ENCODE assay signal across 15 cellular contexts in the genomic region with DNA sequence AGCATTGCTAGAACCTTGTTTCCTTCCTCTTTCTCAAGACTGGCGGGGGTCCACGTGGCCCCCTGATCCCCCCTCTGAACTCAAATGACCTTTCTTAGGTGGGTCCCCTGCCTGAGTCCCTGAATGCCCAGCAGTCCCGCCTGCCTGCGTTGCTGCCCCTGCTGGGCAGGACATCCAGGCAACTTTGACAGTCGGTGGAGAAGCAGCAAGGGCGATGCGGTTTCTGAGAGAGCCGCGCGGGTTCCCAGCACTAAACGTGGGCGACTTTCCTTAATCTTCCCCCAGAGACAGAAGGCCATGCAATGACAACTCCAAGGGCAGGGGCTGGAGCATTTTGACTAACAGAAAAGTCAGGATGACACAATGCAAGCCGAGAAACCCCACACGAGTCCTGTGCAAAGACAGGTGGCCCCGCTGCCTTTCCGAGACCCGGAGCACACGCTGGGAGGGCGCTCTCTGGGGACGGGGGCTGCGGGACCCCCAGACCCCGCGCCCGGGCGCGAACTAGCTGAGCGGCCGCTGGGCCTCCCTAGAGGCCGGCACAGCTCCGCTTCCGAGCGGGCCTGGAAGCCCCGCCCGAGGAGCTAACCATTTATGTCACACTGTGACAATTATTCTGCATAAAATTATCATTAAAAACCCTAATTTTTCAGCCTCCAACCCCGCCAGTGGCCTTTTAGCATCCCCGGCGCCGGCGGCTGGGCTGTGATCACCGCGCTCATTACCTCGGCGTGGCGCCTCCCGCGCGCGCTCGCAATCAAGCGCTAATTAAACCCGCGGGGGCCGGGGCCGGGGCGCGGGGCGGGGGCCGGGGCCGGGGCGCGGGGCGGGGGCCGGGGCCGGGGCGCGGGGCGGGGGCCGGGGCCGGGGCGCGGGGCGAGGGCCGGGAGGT. TPM values are rescaled to one million over a fixed set of nuclear protein-coding genes. Genes with fewer than 3 reads are reported as not detected.
DNase-seq lines count a peak whose midpoint lies in the region; ATAC-seq, FAIRE-seq and TF ChIP-seq lines count a peak whose summit lies in the region.
"Had no signal": no experiment of that assay in that cellular context is flagged by ENCODE, and none has a peak within 500 bp of the region (broad histone marks: within the 10 kb centered on the region; RNA-seq: fewer than 3 reads in every experiment).

No MANE protein-coding gene starts in this region.

- H3K36me3 Mint-ChIP-seq in neural crest cell (ENCODE audit: low read depth): peaks cover 7% of the 10 kb centered on the region
- no peaks in the 10 kb centered on the region for H3K36me3 Mint-ChIP-seq in activated T-helper 2 cell treated with anti-CD3 and anti-CD28 coated beads, Interferon-gamma antibody, Interleukin-2, Interleukin-4, amounts not matched to agents 10 μg/mL and 5 μg/mL and 100 μg/mL, durations not matched to agents 14 hours and 24 hours and 36 hours (ENCODE audit: low read depth)

- no peaks in the 10 kb centered on the region for H3K4me1 ChIP-seq in HepG2 (ENCODE audit: insufficient read depth, low read length)
- H3K4me1 ChIP-seq in right lobe of liver: no peaks in the 10 kb centered on the region
- H3K4me1 ChIP-seq in esophagus muscularis mucosa: peaks cover 13 to 25% (median 18%) of the 10 kb centered on the region in 4 donors

- BruUV-seq in HepG2 (replicated peaks; lab: Mats Ljungman, UMichigan): no TSS peak

- intact Hi-C loops in HepG2 (cut with micrococcal nuclease; ENCODE audit: unreplicated experiment) (no loop called here), right lobe of liver (cut with DNase I) (no loop called here), esophagus muscularis mucosa (cut with DNase I) (no loop called here)
- intact Hi-C loops in activated T-helper 2 cell treated with anti-CD3 and anti-CD28 coated beads, Interferon-gamma antibody, Interleukin-2, Interleukin-4, amounts not matched to agents 10 μg/mL and 5 μg/mL and 100 μg/mL, durations not matched to agents 14 hours and 24 hours and 36 hours (cut with micrococcal nuclease): loop anchor here (5.0 kb wide), 1 partner anchor 65 kb away; no protein-coding TSS in a partner anchor

- H3K4me3 ChIP-seq in HepG2 (replicated peaks in 1 of 3; ENCODE audit: insufficient read depth in 1 of 3, low read depth in 2 of 3, low read length in 3 of 3) (no peak overlapping the region), right lobe of liver (no peak overlapping the region), esophagus muscularis mucosa (peak overlapping the region; percentile 33 to 43 (median 36))

- peaks cover 7% of the 10 kb centered on the region for H3K9me3 Mint-ChIP-seq in neural crest cell
- H3K9me3 Mint-ChIP-seq in activated T-helper 2 cell treated with anti-CD3 and anti-CD28 coated beads, Interferon-gamma antibody, Interleukin-2, Interleukin-4, amounts not matched to agents 10 μg/mL and 5 μg/mL and 100 μg/mL, durations not matched to agents 14 hours and 24 hours and 36 hours: no peaks in the 10 kb centered on the region

- H4K20me1 ChIP-seq in HepG2 (ENCODE audit: insufficient read depth, low read length): no peaks in the 10 kb centered on the region

- ATAC-seq in HepG2 (no peak), right lobe of liver (no peak), HG03159 (IDR thresholded peaks at IDR 0.05; ENCODE audit: unreplicated experiment) (no peak)

- FAIRE-seq in HepG2 (lab: Jason Lieb, UNC): no peak
- FAIRE-seq: G401.6 had no signal

- H3K27me3 ChIP-seq in HepG2 (ENCODE audit: control insufficient read depth in 1 of 2, insufficient read depth in 2 of 2, low read length in 2 of 2) (peaks cover 13 to 54% of the 10 kb centered on the region in 2 experiments), right lobe of liver (no peaks in the 10 kb centered on the region), esophagus muscularis mucosa (peaks cover 7 to 72% (median 24%) of the 10 kb centered on the region in 4 donors)

- no peaks in the 10 kb centered on the region for H3K9me3 ChIP-seq in HepG2 (ENCODE audit: low read length)
- H3K9me3 ChIP-seq in right lobe of liver: no peaks in the 10 kb centered on the region
- peaks cover 0 to 18% (median 15%) of the 10 kb centered on the region in 4 donors for H3K9me3 ChIP-seq in esophagus muscularis mucosa

- H3K4me2 ChIP-seq in HepG2 (ENCODE audit: low read depth, low read length): no peak overlapping the region

- no peak for TF ChIP-seq POLR2A in HepG2 (IDR thresholded peaks at IDR 0.05; ENCODE audit: insufficient read depth in 1 of 2, low read depth in 2 of 2, low read length in 2 of 2)
- no peak for TF ChIP-seq POLR2A in right lobe of liver (IDR thresholded peaks at IDR 0.05)
- TF ChIP-seq POLR2A in esophagus muscularis mucosa (IDR thresholded peaks at IDR 0.05; ENCODE audit: low read depth): no peak

- H3K27ac ChIP-seq in HepG2 (ENCODE audit: extremely low read length, insufficient read depth, low read length): no peak overlapping the region
- no peak overlapping the region for H3K27ac ChIP-seq in right lobe of liver
- no peak overlapping the region for H3K27ac ChIP-seq in esophagus muscularis mucosa (replicated peaks in 1 of 4)

- H3K27me3 Mint-ChIP-seq in neural crest cell (ENCODE audit: low read depth): peaks cover 79% of the 10 kb centered on the region
- H3K27me3 Mint-ChIP-seq in activated T-helper 2 cell treated with anti-CD3 and anti-CD28 coated beads, Interferon-gamma antibody, Interleukin-2, Interleukin-4, amounts not matched to agents 10 μg/mL and 5 μg/mL and 100 μg/mL, durations not matched to agents 14 hours and 24 hours and 36 hours (ENCODE audit: low read depth): peaks cover 34% of the 10 kb centered on the region

- no peak overlapping the region for H3K9ac ChIP-seq in HepG2 (ENCODE audit: insufficient read depth, low read depth, low read length)

- H3K36me3 ChIP-seq in HepG2 (replicated peaks in 1 of 2; ENCODE audit: control insufficient read depth in 1 of 2, insufficient read depth in 2 of 2, low read length in 2 of 2) (no peaks in the 10 kb centered on the region), right lobe of liver (no peaks in the 10 kb centered on the region), esophagus muscularis mucosa (no peaks in the 10 kb centered on the region)

- in situ Hi-C loops in HepG2 (cut with HindIII; ENCODE audit: extremely low pct_ligation_motif_present, low pct_unique_long_range_greater_than_20kb): no loop called here

- no peaks in the 10 kb centered on the region for H3K79me2 ChIP-seq in HepG2 (ENCODE audit: insufficient read depth, low read length)

- 51% methylated on average over 61 of the region's 73 CpGs for WGBS in HepG2 (ENCODE audit: low lambda C conversion rate)
- WGBS in right lobe of liver (ENCODE audit: insufficient coverage, low coverage, low lambda C conversion rate, missing lambda C conversion rate): 2% methylated on average over 25 of the region's 73 CpGs
- 0% methylated on average over 7 of the region's 73 CpGs for WGBS in esophagus muscularis mucosa

- TF ChIP-seq RAD21 in HepG2 (CRISPR knock-in tag; IDR thresholded peaks at IDR 0.05): no peak

- CTCF ChIA-PET in HepG2 (lab: Yijun Ruan, JAX; ENCODE audit: low intra/inter-chr PET ratio, low total read pairs): no interaction called here

- DNase-seq in HepG2 (ENCODE audit: low spot score) (no peak), right lobe of liver (no peak), esophagus muscularis mucosa (ENCODE audit: extremely low spot score) (no peak), neural crest cell (ENCODE audit: low read depth, low spot score) (no peak)
- DNase-seq in activated T-helper 2 cell treated with anti-CD3 and anti-CD28 coated beads, Interferon-gamma antibody, Interleukin-2, Interleukin-4, amounts not matched to agents 10 μg/mL and 5 μg/mL and 100 μg/mL, durations not matched to agents 14 hours and 24 hours and 36 hours (ENCODE audit: low spot score): no peak
- DNase-seq in central memory CD4-positive, alpha-beta T cell: no peak
- DNase-seq in activated CD4-positive, alpha-beta T cell treated with anti-CD3 and anti-CD28 coated beads for 1 hour: no peak
- DNase-seq: AML-193, caudate nucleus, foreskin melanocyte, NCI-H1092 treated with DMSO at 0.1 percent for 48 hours, NCI-H748 treated with DMSO at 0.1 percent for 48 hours had no signal

- no peak overlapping the region for H2AFZ ChIP-seq in HepG2 (ENCODE audit: low read length)

- H3K4me1 Mint-ChIP-seq in neural crest cell: peaks cover 20% of the 10 kb centered on the region
- H3K4me1 Mint-ChIP-seq in activated T-helper 2 cell treated with anti-CD3 and anti-CD28 coated beads, Interferon-gamma antibody, Interleukin-2, Interleukin-4, amounts not matched to agents 10 μg/mL and 5 μg/mL and 100 μg/mL, durations not matched to agents 14 hours and 24 hours and 36 hours (ENCODE audit: low read depth): no peaks in the 10 kb centered on the region

- peak overlapping the region; percentile 80 for H3K4me3 Mint-ChIP-seq in neural crest cell
- no peak overlapping the region for H3K4me3 Mint-ChIP-seq in activated T-helper 2 cell treated with anti-CD3 and anti-CD28 coated beads, Interferon-gamma antibody, Interleukin-2, Interleukin-4, amounts not matched to agents 10 μg/mL and 5 μg/mL and 100 μg/mL, durations not matched to agents 14 hours and 24 hours and 36 hours (ENCODE audit: low read depth)

- no peak for TF ChIP-seq CTCF in HepG2 (CRISPR knock-in tag; IDR thresholded peaks at IDR 0.05)
- TF ChIP-seq CTCF in right lobe of liver (IDR thresholded peaks at IDR 0.05): no peak
- TF ChIP-seq CTCF in esophagus muscularis mucosa (IDR thresholded peaks at IDR 0.05): no peak
- no peak for TF ChIP-seq CTCF in neural crest cell (conservative IDR thresholded peaks at IDR 0.05)

- H3K27ac Mint-ChIP-seq in neural crest cell (ENCODE audit: unreplicated experiment): no peak overlapping the region
- H3K27ac Mint-ChIP-seq in activated T-helper 2 cell treated with anti-CD3 and anti-CD28 coated beads, Interferon-gamma antibody, Interleukin-2, Interleukin-4, amounts not matched to agents 10 μg/mL and 5 μg/mL and 100 μg/mL, durations not matched to agents 14 hours and 24 hours and 36 hours: no peak overlapping the region

- POLR2A ChIA-PET in HepG2 (lab: Yijun Ruan, JAX): no interaction called here

- no peak for TF ChIP-seq EP300 in HepG2 (IDR thresholded peaks at IDR 0.05; ENCODE audit: low read depth in 2 of 2, low read length in 2 of 2)
- no peak for TF ChIP-seq EP300 in HepG2 (CRISPR knock-in tag; IDR thresholded peaks at IDR 0.05; ENCODE audit: borderline replicate concordance)
- TF ChIP-seq EP300 in esophagus muscularis mucosa (IDR thresholded peaks at IDR 0.05): no peak

RNA-seq across cellular contexts. Expression of gene ASB18, which starts 27.4 kb away (rescaled TPM):
- total RNA-seq in HepG2 (2016; rRNA removed; fragmentation: Illumina TruSeq; extraction: Trizol) (not detected in 2 replicates), right lobe of liver (not detected), esophagus muscularis mucosa (not detected), neural crest cell (not detected in 2 replicates)
- not detected in 2 replicates for total RNA-seq in HepG2 (2016; cell fraction: cytosol; rRNA removed; fragmentation: Illumina TruSeq; extraction: Trizol; ENCODE audit: low read depth)
- not detected in 2 replicates for total RNA-seq in HepG2 (2016; cell fraction: insoluble cytoplasmic fraction; rRNA removed; fragmentation: Illumina TruSeq; extraction: Trizol)
- total RNA-seq in HepG2 (2016; cell fraction: membrane; rRNA removed; fragmentation: Illumina TruSeq; extraction: Trizol): not detected in 2 replicates
- total RNA-seq in HepG2 (2016; cell fraction: nucleus; rRNA removed; fragmentation: Illumina TruSeq; extraction: Trizol): not detected in 2 replicates
- not detected in 2 replicates for polyA plus RNA-seq in HepG2 (2011; rRNA removed)
- polyA plus RNA-seq in HepG2 (2011; cell fraction: cytosol; rRNA removed): not detected in 2 replicates
- not detected in 2 replicates for polyA plus RNA-seq in HepG2 (2011; cell fraction: nucleus; rRNA removed)
- polyA plus RNA-seq in HepG2 (2012): not detected in 2 replicates
- polyA plus RNA-seq in HepG2 (2016; cell fraction: cytosol; fragmentation: Illumina TruSeq; extraction: Trizol; ENCODE audit: low read depth): not detected in 2 replicates
- not detected in 2 replicates for polyA plus RNA-seq in HepG2 (2016; cell fraction: insoluble cytoplasmic fraction; fragmentation: Illumina TruSeq; extraction: Trizol; ENCODE audit: low read depth)
- polyA plus RNA-seq in HepG2 (2016; cell fraction: membrane; fragmentation: Illumina TruSeq; extraction: Trizol; ENCODE audit: low read depth): not detected in 2 replicates
- polyA plus RNA-seq in HepG2 (2016; cell fraction: nucleus; fragmentation: Illumina TruSeq; extraction: Trizol; ENCODE audit: insufficient read depth, low read depth): not detected in 2 replicates
- not detected in 2 replicates for polyA minus RNA-seq in HepG2 (2011; rRNA and poly(A)+ RNA removed; ENCODE audit: low replicate concordance)
- not detected in 2 replicates for polyA minus RNA-seq in HepG2 (2011; cell fraction: cytosol; rRNA and poly(A)+ RNA removed)
- not detected in 2 replicates for polyA minus RNA-seq in HepG2 (2011; cell fraction: nucleus; rRNA and poly(A)+ RNA removed)
- total RNA-seq in activated T-helper 2 cell treated with anti-CD3 and anti-CD28 coated beads, Interferon-gamma antibody, Interleukin-2, Interleukin-4, amounts not matched to agents 10 μg/mL and 5 μg/mL and 100 μg/mL, durations not matched to agents 14 hours and 24 hours and 36 hours: not detected in 2 replicates
- total RNA-seq: lung microvascular endothelial cell had no signal

Comparison
In these comparisons a context has a peak if more than half of its experiments do, and no peak if none do; other contexts are left out.
1. H3K4me3 ChIP-seq: peak in esophagus muscularis mucosa (4 of 4); none in HepG2 (0 of 3) and right lobe of liver (0 of 3).